1 cellular context compared by ENCODE assay signal in genomic region chr4:2806392-2807355, GRCh38.
TF ChIP-seq lines count a peak whose summit lies in the region.

No MANE protein-coding gene starts in this region.

TF ChIP-seq in H1, 55 proteins besides CTCF, POLR2A, EP300 and RAD21:
- TF ChIP-seq TAF1 (IDR thresholded peaks at IDR 0.05; ENCODE audit: low read depth, low read length) (no peak), GTF2F1 (IDR thresholded peaks at IDR 0.05; ENCODE audit: borderline replicate concordance, low read depth, low read length) (no peak), CEBPB (IDR thresholded peaks at IDR 0.05; ENCODE audit: low read depth, low read length) (no peak), BCL11A (IDR thresholded peaks at IDR 0.05; ENCODE audit: low read depth in 2 of 2, low read length in 2 of 2) (no peak), NANOG (IDR thresholded peaks at IDR 0.05; ENCODE audit: insufficient read depth, low read depth, low read length, poor library complexity, severe bottlenecking) (no peak), FOSL1 (IDR thresholded peaks at IDR 0.05; ENCODE audit: insufficient read depth, low read depth, low read length) (no peak), KDM1A (IDR thresholded peaks at IDR 0.05; ENCODE audit: borderline replicate concordance, low read length) (no peak), EZH2 (IDR thresholded peaks at IDR 0.05; ENCODE audit: low read depth, low read length, severe bottlenecking) (no peak), MAFK (IDR thresholded peaks at IDR 0.05; ENCODE audit: low read depth, low read length) (no peak), SIX5 (IDR thresholded peaks at IDR 0.05; ENCODE audit: low read depth, low read length) (no peak), BRCA1 (IDR thresholded peaks at IDR 0.05; ENCODE audit: low read depth, low read length) (no peak), SIRT6 (IDR thresholded peaks at IDR 0.05; ENCODE audit: low read length) (no peak), RBBP5 (IDR thresholded peaks at IDR 0.05; ENCODE audit: borderline replicate concordance, low read depth, low read length) (no peak)
TF ChIP-seq in H1: peak in this region for 0.
